In the genomic region with DNA sequence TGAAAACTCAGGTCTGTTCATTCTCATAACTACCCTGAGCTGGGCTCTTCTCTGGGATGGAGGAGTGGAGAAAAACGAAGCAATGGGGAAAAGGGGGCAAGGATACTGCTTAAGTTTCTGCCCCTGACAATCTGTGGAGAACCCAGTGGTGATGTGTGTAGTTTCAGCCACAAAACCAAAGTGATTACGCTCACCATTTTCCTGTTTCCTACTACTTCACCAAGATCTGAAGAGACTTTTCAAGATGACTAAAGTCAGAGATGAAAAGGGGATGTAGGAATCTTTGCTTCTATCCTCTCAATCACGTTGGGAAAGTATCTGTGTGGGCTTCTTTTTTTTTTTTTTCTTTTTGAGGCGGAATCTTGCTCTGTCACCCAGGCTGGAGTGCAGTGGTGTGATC, we compare ENCODE assay signal across 9 cellular contexts. TPM values are rescaled to one million over a fixed set of nuclear protein-coding genes. Genes with fewer than 3 reads are reported as not detected.
DNase-seq lines count a peak whose midpoint lies in the region; ATAC-seq, FAIRE-seq and TF ChIP-seq lines count a peak whose summit lies in the region.
"Had no signal": no experiment of that assay in that cellular context is flagged by ENCODE, and none has a peak within 500 bp of the region (broad histone marks: within the 10 kb centered on the region; RNA-seq: fewer than 3 reads in every experiment).

No MANE protein-coding gene starts in this region.

- TF ChIP-seq CTCF in D721Med (IDR thresholded peaks at IDR 0.05; ENCODE audit: insufficient read depth, missing control alignments): no peak

- ATAC-seq in GM18909 (IDR thresholded peaks at IDR 0.05; ENCODE audit: poor library complexity, unreplicated experiment) (peak; percentile 88), HG02623 (IDR thresholded peaks at IDR 0.05; ENCODE audit: unreplicated experiment) (peak; percentile 89), HG03521 (IDR thresholded peaks at IDR 0.05; ENCODE audit: unreplicated experiment) (peak; percentile 52), GM19397 (IDR thresholded peaks at IDR 0.05; ENCODE audit: unreplicated experiment) (no peak), esophagus mucosa (no peak)

- no peak for FAIRE-seq in D721Med (lab: Jason Lieb, UNC)

- DNase-seq in CD1c-positive myeloid dendritic cell (ENCODE audit: extremely low spot score): peak; percentile 83
- no peak for DNase-seq in stimulated activated CD4-positive, alpha-beta T cell treated with anti-CD3 and anti-CD28 coated beads, Interleukin-2, amount 100 ng/mL, for 48 hours
- DNase-seq in D721Med (ENCODE audit: insufficient read length, low spot score): no peak
- DNase-seq: stimulated activated CD4-positive, alpha-beta T cell treated with anti-CD3 and anti-CD28 coated beads, Interleukin-12 subunit alpha, Interleukin-12 subunit beta, amount 100 ng/mL, for 4 hours had no signal

RNA-seq across cellular contexts. Expression of gene UBE2E1, which starts 8.3 kb away (rescaled TPM):
- 96.6 TPM for total RNA-seq in esophagus mucosa

Comparison
In these comparisons a context has a peak if more than half of its experiments do, and no peak if none do; other contexts are left out.
1. ATAC-seq: peak in GM18909 (single experiment), HG02623 (single experiment) and HG03521 (single experiment); none in GM19397 (single experiment) and esophagus mucosa (single experiment).